ENCODE assay signal across 36 cellular contexts in genomic region chr9:9917400-9917799, GRCh38.
"Had no signal": no experiment of that assay in that cellular context is flagged by ENCODE, and none has a peak within 500 bp of the region (broad histone marks: within the 10 kb centered on the region; RNA-seq: fewer than 3 reads in every experiment).

No MANE protein-coding gene starts in this region.

- H3K4me1 Mint-ChIP-seq: activated B cell treated with CpG ODN at 0.5 μM for 24 hours; activated CD4-positive, alpha-beta T cell treated with anti-CD3 and anti-CD28 coated beads, Interleukin-2, amount 10 ng/mL, durations not matched to agents 24 days and 14 days; activated naive CD8-positive, alpha-beta T cell treated with anti-CD3 and anti-CD28 coated beads for 36 hours; activated T-helper 17 cell treated with anti-CD3 and anti-CD28 coated beads, Interleukin-2, amount 50 U/mL, for 72 hours had no signal

- H3K27ac Mint-ChIP-seq: activated B cell treated with CpG ODN at 0.5 μM for 24 hours; activated CD4-positive, alpha-beta memory T cell treated with anti-CD3 and anti-CD28 coated beads for 36 hours; activated CD4-positive, alpha-beta T cell treated with anti-CD3 and anti-CD28 coated beads, Interleukin-2, amount 10 ng/mL, durations not matched to agents 24 days and 14 days; activated CD8-positive, alpha-beta T cell treated with anti-CD3 and anti-CD28 coated beads for 36 hours; activated naive CD4-positive, alpha-beta T cell treated with anti-CD3 and anti-CD28 coated beads for 36 hours; activated naive CD4-positive, alpha-beta T cell treated with anti-CD3 and anti-CD28 coated beads, Interleukin-2, amount 50 U/mL, for 72 hours; activated naive CD8-positive, alpha-beta T cell treated with anti-CD3 and anti-CD28 coated beads for 36 hours; activated T-cell treated with anti-CD3 and anti-CD28 coated beads, Interleukin-2, amount 50 U/mL, for 72 hours; activated T-helper 1 cell treated with anti-CD3 and anti-CD28 coated beads, Interleukin-12 subunit alpha, Interleukin-12 subunit beta, Interleukin-2, Interleukin-4 antibody, amounts not matched to agents 30 ng/mL and 10 ng/mL and 1 ng/mL, durations not matched to agents 14 hours and 24 hours and 36 hours; activated T-helper 17 cell treated with anti-CD3 and anti-CD28 coated beads, Interleukin-2, amount 50 U/mL, for 72 hours; T-helper 2 cell treated with Interferon-gamma antibody and Interleukin-4, amounts not matched to agents 5 μg/mL and 100 μg/mL, for 36 hours had no signal

- H3K36me3 Mint-ChIP-seq: activated CD4-positive, alpha-beta memory T cell treated with anti-CD3 and anti-CD28 coated beads for 36 hours; activated naive CD8-positive, alpha-beta T cell treated with anti-CD3 and anti-CD28 coated beads for 36 hours had no signal

- FAIRE-seq: astrocyte, colon, TTC549 had no signal

- H3K4me1 ChIP-seq: adrenal gland, body of pancreas, breast epithelium had no signal

- H3K36me3 ChIP-seq: adrenal gland, brain microvascular endothelial cell, breast epithelium had no signal

- H3K27me3 ChIP-seq: adrenal gland, body of pancreas, brain microvascular endothelial cell, breast epithelium had no signal

- H3K4me3 ChIP-seq: adrenal gland, body of pancreas, breast epithelium had no signal

- H3K9me3 ChIP-seq: adrenal gland, body of pancreas had no signal

- H3K4me3 Mint-ChIP-seq: activated B cell treated with CpG ODN at 0.5 μM for 24 hours; activated CD4-positive, alpha-beta memory T cell treated with anti-CD3 and anti-CD28 coated beads for 36 hours; activated CD4-positive, alpha-beta T cell treated with anti-CD3 and anti-CD28 coated beads, Interleukin-2, amount 10 ng/mL, durations not matched to agents 24 days and 14 days; activated CD8-positive, alpha-beta T cell treated with anti-CD3 and anti-CD28 coated beads for 36 hours; activated naive CD4-positive, alpha-beta T cell treated with anti-CD3 and anti-CD28 coated beads for 36 hours; activated naive CD8-positive, alpha-beta T cell treated with anti-CD3 and anti-CD28 coated beads for 36 hours; activated T-cell treated with anti-CD3 and anti-CD28 coated beads, Interleukin-2, amount 50 U/mL, for 4 hours; activated T-cell treated with anti-CD3 and anti-CD28 coated beads, Interleukin-2, amount 50 U/mL, for 72 hours; activated T-helper 1 cell treated with anti-CD3 and anti-CD28 coated beads, Interleukin-12 subunit alpha, Interleukin-12 subunit beta, Interleukin-2, Interleukin-4 antibody, amounts not matched to agents 30 ng/mL and 10 ng/mL and 1 ng/mL, durations not matched to agents 14 hours and 24 hours and 36 hours; activated T-helper 17 cell treated with anti-CD3 and anti-CD28 coated beads, Interleukin-2, amount 50 U/mL, for 72 hours; T-helper 2 cell treated with Interferon-gamma antibody and Interleukin-4, amounts not matched to agents 5 μg/mL and 100 μg/mL, for 36 hours had no signal

- H3K27ac ChIP-seq: adrenal gland, body of pancreas, brain microvascular endothelial cell, breast epithelium, VCaP had no signal

- ATAC-seq: activated CD8-positive, alpha-beta T cell treated with anti-CD3 and anti-CD28 coated beads for 36 hours; activated naive CD4-positive, alpha-beta T cell treated with anti-CD3 and anti-CD28 coated beads, Interleukin-2, amount 50 U/mL, for 72 hours; activated T-cell treated with anti-CD3 and anti-CD28 coated beads, Interleukin-2, amount 50 U/mL, for 4 hours; activated T-cell treated with anti-CD3 and anti-CD28 coated beads, Interleukin-2, amount 50 U/mL, for 72 hours; activated T-helper 17 cell treated with anti-CD3 and anti-CD28 coated beads, Interleukin-2, amount 50 U/mL, for 72 hours; body of pancreas had no signal

- DNase-seq: activated B cell treated with CpG ODN at 0.5 μM for 24 hours; activated CD4-positive, alpha-beta memory T cell treated with anti-CD3 and anti-CD28 coated beads for 36 hours; activated CD4-positive, alpha-beta T cell treated with anti-CD3 and anti-CD28 coated beads for 4 hours; activated CD4-positive, alpha-beta T cell treated with anti-CD3 and anti-CD28 coated beads, Interleukin-2, amount 10 ng/mL, durations not matched to agents 24 days and 14 days; activated CD4-positive, alpha-beta T cell treated with anti-CD3 and anti-CD28 coated beads, Interleukin-2, amount 50 U/mL, for 1 hour; activated CD4-positive, alpha-beta T cell treated with anti-CD3 and anti-CD28 coated beads, Interleukin-2, amount 50 U/mL, for 4 hours; activated CD4-positive, CD25-positive, alpha-beta regulatory T cell treated with anti-CD3 and anti-CD28 coated beads, Interleukin-2, amount 50 U/mL, for 72 hours; activated CD8-positive, alpha-beta memory T cell treated with anti-CD3 and anti-CD28 coated beads, Interleukin-2, amount 50 U/mL, for 4 hours; activated CD8-positive, alpha-beta T cell treated with anti-CD3 and anti-CD28 coated beads for 36 hours; activated effector memory CD4-positive, alpha-beta T cell treated with anti-CD3 and anti-CD28 coated beads, Interleukin-2, amount 50 U/mL, for 16 hours; activated gamma-delta T cell treated with Interleukin-2 at 50 U/mL for 16 hours; activated naive CD4-positive, alpha-beta T cell; activated naive CD4-positive, alpha-beta T cell treated with anti-CD3 and anti-CD28 coated beads for 36 hours; activated naive CD4-positive, alpha-beta T cell treated with anti-CD3 and anti-CD28 coated beads, Interleukin-2, amount 50 U/mL, for 16 hours; activated naive CD8-positive, alpha-beta T cell treated with anti-CD3 and anti-CD28 coated beads for 36 hours; activated T-cell treated with anti-CD3 and anti-CD28 coated beads for 4 hours; activated T-cell treated with anti-CD3 and anti-CD28 coated beads, Interleukin-2, amount 50 U/mL, for 1 hour; activated T-cell treated with anti-CD3 and anti-CD28 coated beads, Interleukin-2, amount 50 U/mL, for 4 hours; activated T-cell treated with anti-CD3 and anti-CD28 coated beads, Interleukin-2, amount 50 U/mL, for 72 hours; adrenal gland; amniotic stem cell; aorta; body of pancreas; brain microvascular endothelial cell; central memory CD4-positive, alpha-beta T cell; T-helper 2 cell; T-helper 9 cell had no signal

- H3K27me3 Mint-ChIP-seq: activated B cell treated with CpG ODN at 0.5 μM for 24 hours; activated CD4-positive, alpha-beta memory T cell treated with anti-CD3 and anti-CD28 coated beads for 36 hours; activated CD4-positive, alpha-beta T cell treated with anti-CD3 and anti-CD28 coated beads, Interleukin-2, amount 10 ng/mL, durations not matched to agents 24 days and 14 days; activated CD8-positive, alpha-beta T cell treated with anti-CD3 and anti-CD28 coated beads for 36 hours; activated naive CD8-positive, alpha-beta T cell treated with anti-CD3 and anti-CD28 coated beads for 36 hours; activated T-helper 17 cell treated with anti-CD3 and anti-CD28 coated beads, Interleukin-2, amount 50 U/mL, for 72 hours had no signal

- H3K9me3 Mint-ChIP-seq: activated CD4-positive, alpha-beta T cell treated with anti-CD3 and anti-CD28 coated beads, Interleukin-2, amount 10 ng/mL, durations not matched to agents 24 days and 14 days had no signal
